In the genomic region with DNA sequence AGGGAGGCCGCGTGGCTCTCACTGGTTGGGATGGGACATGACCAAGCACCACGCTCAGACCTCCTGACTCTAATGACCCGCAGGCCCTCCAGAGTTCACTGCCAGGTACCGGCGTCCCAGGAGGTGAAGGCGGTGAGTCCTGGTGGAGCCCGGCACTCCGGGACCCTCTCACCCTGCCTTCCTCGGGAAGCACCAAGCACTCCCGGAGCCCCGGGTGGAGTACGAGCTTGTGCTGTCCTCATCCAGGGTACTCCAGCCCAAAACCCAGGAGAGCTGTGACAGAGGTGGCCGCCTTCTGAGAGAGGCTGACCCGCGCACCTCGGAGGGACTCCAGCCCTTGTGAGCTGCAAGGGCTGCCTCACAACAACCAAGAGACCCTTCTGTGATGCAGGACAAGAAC, we compare ENCODE assay signal across 28 cellular contexts.
"Had no signal": no experiment of that assay in that cellular context is flagged by ENCODE, and none has a peak within 500 bp of the region (broad histone marks: within the 10 kb centered on the region; RNA-seq: fewer than 3 reads in every experiment).

No MANE protein-coding gene starts in this region.

- FAIRE-seq: frontal cortex had no signal

- H3K27ac ChIP-seq: adrenal gland, body of pancreas, cardiac muscle cell, colonic mucosa had no signal

- DNase-seq: activated CD4-positive, alpha-beta memory T cell treated with anti-CD3 and anti-CD28 coated beads for 36 hours; activated CD4-positive, alpha-beta T cell treated with anti-CD3 and anti-CD28 coated beads for 36 hours; activated CD4-positive, alpha-beta T cell treated with anti-CD3 and anti-CD28 coated beads, Interleukin-2, amount 10 ng/mL, durations not matched to agents 24 days and 14 days; activated CD4-positive, CD25-positive, alpha-beta regulatory T cell; activated CD4-positive, CD25-positive, alpha-beta regulatory T cell treated with anti-CD3 and anti-CD28 coated beads, Interleukin-2, amount 50 U/mL, for 72 hours; activated CD8-positive, alpha-beta memory T cell treated with anti-CD3 and anti-CD28 coated beads, Interleukin-2, amount 10 ng/mL, durations not matched to agents 7 days and 5 days; activated CD8-positive, alpha-beta memory T cell treated with anti-CD3 and anti-CD28 coated beads, Interleukin-2, amount 50 U/mL, for 4 hours; activated CD8-positive, alpha-beta T cell treated with anti-CD3 and anti-CD28 coated beads, Interleukin-2, amount 10 ng/mL, durations not matched to agents 7 days and 5 days; activated effector memory CD4-positive, alpha-beta T cell treated with anti-CD3 and anti-CD28 coated beads, Interleukin-2, amount 50 U/mL, for 16 hours; activated naive CD4-positive, alpha-beta T cell treated with anti-CD3 and anti-CD28 coated beads for 36 hours; activated naive CD8-positive, alpha-beta T cell treated with anti-CD3 and anti-CD28 coated beads for 36 hours; activated naive CD8-positive, alpha-beta T cell treated with anti-CD3 and anti-CD28 coated beads, Interleukin-2, amount 50 U/mL, for 24 hours; activated T-cell treated with anti-CD3 and anti-CD28 coated beads, Interleukin-2, amount 50 U/mL, for 1 hour; activated T-cell treated with anti-CD3 and anti-CD28 coated beads, Interleukin-2, amount 50 U/mL, for 48 hours; amygdala; aorta; body of pancreas; central memory CD4-positive, alpha-beta T cell; cerebellar nuclear complex; colonic mucosa; effector memory CD4-positive, alpha-beta T cell; endodermal cell; foreskin fibroblast; T-helper 2 cell had no signal

- H3K4me1 ChIP-seq: adrenal gland, body of pancreas, colonic mucosa had no signal

- H3K4me3 ChIP-seq: adrenal gland, body of pancreas, cardiac muscle cell, colonic mucosa had no signal

- H3K9me3 ChIP-seq: adrenal gland, body of pancreas, colonic mucosa had no signal

- ATAC-seq: activated CD4-positive, alpha-beta T cell treated with anti-CD3 and anti-CD28 coated beads for 36 hours; activated CD8-positive, alpha-beta memory T cell treated with anti-CD3 and anti-CD28 coated beads, Interleukin-2, amount 10 ng/mL, durations not matched to agents 7 days and 5 days; activated CD8-positive, alpha-beta T cell treated with anti-CD3 and anti-CD28 coated beads, Interleukin-2, amount 10 ng/mL, durations not matched to agents 7 days and 5 days; activated naive CD8-positive, alpha-beta T cell treated with anti-CD3 and anti-CD28 coated beads, Interleukin-2, amount 50 U/mL, for 24 hours; body of pancreas; esophagus mucosa had no signal

- H3K27me3 ChIP-seq: adrenal gland, body of pancreas, cardiac muscle cell, colonic mucosa had no signal

- H3K36me3 ChIP-seq: colonic mucosa had no signal
